ENCODE assay signal across 35 cellular contexts in genomic region chr14:57087841-57088240, GRCh38.
"Had no signal": no experiment of that assay in that cellular context is flagged by ENCODE, and none has a peak within 500 bp of the region (broad histone marks: within the 10 kb centered on the region; RNA-seq: fewer than 3 reads in every experiment).

No MANE protein-coding gene starts in this region.

- ATAC-seq: activated CD8-positive, alpha-beta memory T cell treated with anti-CD3 and anti-CD28 coated beads, Interleukin-2, amount 10 ng/mL, durations not matched to agents 7 days and 5 days had no signal

- FAIRE-seq: RCC 7860 had no signal

- DNase-seq: activated CD4-positive, alpha-beta memory T cell treated with anti-CD3 and anti-CD28 coated beads, Interleukin-2, amount 10 ng/mL, durations not matched to agents 7 days and 5 days; activated CD4-positive, alpha-beta T cell treated with anti-CD3 and anti-CD28 coated beads for 1 hour; activated CD4-positive, alpha-beta T cell treated with anti-CD3 and anti-CD28 coated beads for 48 hours; activated CD4-positive, CD25-positive, alpha-beta regulatory T cell; activated CD8-positive, alpha-beta memory T cell treated with anti-CD3 and anti-CD28 coated beads for 24 hours; activated CD8-positive, alpha-beta memory T cell treated with anti-CD3 and anti-CD28 coated beads, Interleukin-2, amount 10 ng/mL, durations not matched to agents 7 days and 5 days; activated CD8-positive, alpha-beta memory T cell treated with anti-CD3 and anti-CD28 coated beads, Interleukin-2, amount 50 U/mL, for 48 hours; activated effector memory CD4-positive, alpha-beta T cell treated with Interleukin-2 at 50 U/mL for 16 hours; activated naive CD4-positive, alpha-beta T cell; activated naive CD4-positive, alpha-beta T cell treated with anti-CD3 and anti-CD28 coated beads, Interleukin-2, amount 50 U/mL, for 16 hours; activated naive CD8-positive, alpha-beta T cell treated with anti-CD3 and anti-CD28 coated beads for 36 hours; activated T-cell treated with anti-CD3 and anti-CD28 coated beads, Interleukin-2, amount 50 U/mL, for 48 hours; amniotic stem cell; aorta; brain microvascular endothelial cell; central memory CD4-positive, alpha-beta T cell; Kasumi-1; KG1; MM.1S; MV-4-11; NCI-H1092; NCI-H1436 treated with DMSO at 0.1 percent for 48 hours; NCI-H187 treated with DMSO at 0.1 percent for 48 hours; NCI-H2081; NCI-H345; NCI-H510A; NCI-H526 treated with DMSO at 0.1 percent for 48 hours; NCI-H82; NK-92 treated with Interleukin-12 subunit alpha and Interleukin-12 subunit beta, amount 100 ng/mL, for 24 hours; PC-9; Right ventricle myocardium superior; SJCRH30; T1000; WERI-Rb-1 had no signal
